ENCODE assay signal across 8 cellular contexts in genomic region chr14:73712540-73713141, GRCh38. TPM values are rescaled to one million over a fixed set of nuclear protein-coding genes. Genes with fewer than 3 reads are reported as not detected.
DNase-seq lines count a peak whose midpoint lies in the region; ATAC-seq and TF ChIP-seq lines count a peak whose summit lies in the region.

No MANE protein-coding gene starts in this region.

- H3K27me3 Mint-ChIP-seq in activated B cell treated with CpG ODN at 0.5 μM for 24 hours = no peaks in the 10 kb centered on the region

- peak overlapping the region; percentile 96 for H3K4me2 ChIP-seq in neuronal stem cell (ENCODE audit: insufficient read depth, low read length, poor library complexity, severe bottlenecking)

- peak overlapping the region; percentile 66 for H2AK5ac ChIP-seq in neuronal stem cell (ENCODE audit: low read depth, low read length)

- POLR2A ChIA-PET in activated B cell treated with CpG ODN at 0.5 μM for 24 hours (lab: Charles Lee) = interaction anchor here (0.8 to 2.2 kb wide), 6 partner anchors 8 to 100 kb away, joined by 3 to 10 read pairs (median 4); partner anchors contain the start of gene ACOT6

- no peaks in the 10 kb centered on the region for H3K9me3 ChIP-seq in esophagus (ENCODE audit: control insufficient read depth in 2 of 2, insufficient read depth in 1 of 2, low read depth in 1 of 2, low read length in 1 of 2)
- H3K9me3 ChIP-seq in neuronal stem cell (replicated peaks in 1 of 2; ENCODE audit: control insufficient read depth in 2 of 2, insufficient read depth in 1 of 2, low read depth in 1 of 2, low read length in 2 of 2) = peaks cover 0 to 2% of the 10 kb centered on the region in 2 donors

- peak overlapping the region; percentile 95 for H3K4me3 Mint-ChIP-seq in activated B cell treated with CpG ODN at 0.5 μM for 24 hours

- no peak for ATAC-seq in activated B cell treated with CpG ODN at 0.5 μM for 24 hours (ENCODE audit: low read depth)
- no peak for ATAC-seq in GM18511 (IDR thresholded peaks at IDR 0.05; ENCODE audit: unreplicated experiment)
- ATAC-seq in HG03045 (IDR thresholded peaks at IDR 0.05; ENCODE audit: unreplicated experiment) = no peak

- no peak overlapping the region for H2BK5ac ChIP-seq in neuronal stem cell (ENCODE audit: low read length)

- H2AFZ ChIP-seq in neuronal stem cell (ENCODE audit: low read length) = no peak overlapping the region

- H3K18ac ChIP-seq in neuronal stem cell (ENCODE audit: low read length) = peak overlapping the region; percentile 12

- 32 to 40% methylated on average over 19 of the region's 19 CpGs for WGBS in esophagus, 2 donors
- no CpG with 5 or more reads among the region's 19 CpGs for WGBS in neuronal stem cell (ENCODE audit: extremely low coverage in 2 of 2, insufficient read length in 2 of 2, insufficient replicate concordance in 1 of 2), 2 donors

- no peak overlapping the region for H2BK120ac ChIP-seq in neuronal stem cell (ENCODE audit: low read depth, low read length)

- H3K27ac ChIP-seq in esophagus (ENCODE audit: low read depth in 2 of 2, low read length in 1 of 2) (peak overlapping the region; percentile 61 to 93), neuronal stem cell (replicated peaks; ENCODE audit: low read length) (no peak overlapping the region)

- peaks cover 9% of the 10 kb centered on the region for H3K79me1 ChIP-seq in neuronal stem cell (ENCODE audit: low read depth, low read length)

- intact Hi-C loops in activated B cell treated with CpG ODN at 0.5 μM for 24 hours (cut with micrococcal nuclease) = loop anchor here (2.0 to 5.0 kb wide), 4 partner anchors 16 to 305 kb away; partner anchors contain the start of genes BBOF1, DNAL1, ENTPD5 and RIOX1

- no peak overlapping the region for H3K23ac ChIP-seq in neuronal stem cell (ENCODE audit: low read depth, low read length, poor library complexity)

- H3K4ac ChIP-seq in neuronal stem cell (ENCODE audit: low read length) = no peak overlapping the region

- H3K9me3 Mint-ChIP-seq in activated B cell treated with CpG ODN at 0.5 μM for 24 hours = no peaks in the 10 kb centered on the region

- H2BK15ac ChIP-seq in neuronal stem cell (ENCODE audit: low read length) = no peak overlapping the region

- H3K27me3 ChIP-seq in esophagus (ENCODE audit: control insufficient read depth in 1 of 2, insufficient read depth in 2 of 2, low read length in 2 of 2) = no peaks in the 10 kb centered on the region
- H3K27me3 ChIP-seq in neuronal stem cell (ENCODE audit: control insufficient read depth in 3 of 3, insufficient read depth in 3 of 3, low read depth in 1 of 3, low read length in 3 of 3) = no peaks in the 10 kb centered on the region

- H3K4me1 ChIP-seq in esophagus (ENCODE audit: control insufficient read depth in 2 of 2, insufficient read depth in 2 of 2, low read length in 1 of 2) (peaks cover 0 to 2% of the 10 kb centered on the region in 2 donors), neuronal stem cell (ENCODE audit: control insufficient read depth in 2 of 2, insufficient read depth in 1 of 2, low read depth in 1 of 2, low read length in 2 of 2) (peaks cover 14 to 17% of the 10 kb centered on the region in 2 donors)

- H4K8ac ChIP-seq in neuronal stem cell (ENCODE audit: low read depth, low read length) = no peak overlapping the region

- H3K4me1 Mint-ChIP-seq in activated B cell treated with CpG ODN at 0.5 μM for 24 hours = peaks cover 25% of the 10 kb centered on the region

- no peak overlapping the region for H2BK12ac ChIP-seq in neuronal stem cell (ENCODE audit: low read length)

- DNase-seq in SIG-M5 treated with dmso at 0.1 percent for 504 hours (lab: John Stamatoyannopoulos, UW; ENCODE audit: unreplicated experiment) (peak; percentile 15), SIG-M5 (lab: John Stamatoyannopoulos, UW) (no peak), NAMALWA (ENCODE audit: low spot score) (peak; percentile 32), activated B cell treated with CpG ODN at 0.5 μM for 24 hours (no peak), neuronal stem cell (ENCODE audit: low spot score) (peak; percentile 21)

- no peak for TF ChIP-seq CTCF in activated B cell treated with CpG ODN at 0.5 μM for 24 hours (IDR thresholded peaks at IDR 0.05)

- peak overlapping the region; percentile 92 for H3K27ac Mint-ChIP-seq in activated B cell treated with CpG ODN at 0.5 μM for 24 hours

- CTCF ChIA-PET in activated B cell treated with CpG ODN at 0.5 μM for 24 hours (lab: Charles Lee) = interaction anchor here (1.0 to 2.9 kb wide), 3 partner anchors 16 to 204 kb away, joined by 3 to 9 read pairs (median 4); no protein-coding TSS in a partner anchor

- H3K36me3 Mint-ChIP-seq in activated B cell treated with CpG ODN at 0.5 μM for 24 hours (ENCODE audit: low read depth) = peaks cover 32% of the 10 kb centered on the region

- H3K4me3 ChIP-seq in esophagus (ENCODE audit: low read depth in 1 of 2, low read length in 2 of 2) (peak overlapping the region; percentile 61 to 83), neuronal stem cell (ENCODE audit: low read length in 2 of 2) (peak overlapping the region; percentile 95 to 99)

- H3K14ac ChIP-seq in neuronal stem cell (ENCODE audit: low read length) = peak overlapping the region; percentile 59

- H3K36me3 ChIP-seq in esophagus (ENCODE audit: control insufficient read depth in 2 of 2, insufficient read depth in 2 of 2, low read length in 1 of 2) (peaks cover 0 to 6% of the 10 kb centered on the region in 2 donors), neuronal stem cell (replicated peaks in 1 of 2; ENCODE audit: control insufficient read depth in 2 of 2, insufficient read depth in 2 of 2, low read length in 2 of 2) (peaks cover 2 to 41% of the 10 kb centered on the region in 2 donors)

- no peak overlapping the region for H4K91ac ChIP-seq in neuronal stem cell (ENCODE audit: low read depth, low read length, poor library complexity)

- H3K9ac ChIP-seq in neuronal stem cell (ENCODE audit: low read depth, low read length, poor library complexity) = peak overlapping the region; percentile 95

RNA-seq across cellular contexts. Expression of gene PNMA1, which starts 1.5 kb away (rescaled TPM):
- 19.9 and 22.2 TPM in 2 replicates for total RNA-seq in activated B cell treated with CpG ODN at 0.5 μM for 24 hours
- 10 to 100 TPM; 12.7 to 13.2 TPM for polyA plus RNA-seq in esophagus
- 48.0 TPM for polyA plus RNA-seq in neuronal stem cell (2013, experiment 1 of 2)
- 49.4 TPM for polyA plus RNA-seq in neuronal stem cell (2013, experiment 2 of 2)

Comparison
In these comparisons a context has a peak if more than half of its experiments do, and no peak if none do; other contexts are left out.
1. DNase-seq: peak in SIG-M5 treated with dmso at 0.1 percent for 504 hours (single experiment), NAMALWA (single experiment) and neuronal stem cell (single experiment); none in SIG-M5 (single experiment) and activated B cell treated with CpG ODN at 0.5 μM for 24 hours (single experiment).